Comparison of ENCODE assay signal across 1 cellular context in genomic region chr15:51093488-51093864, GRCh38.
TF ChIP-seq lines count a peak whose summit lies in the region.

No MANE protein-coding gene starts in this region.

TF ChIP-seq in GM23338, 12 proteins besides CTCF, POLR2A, EP300 and RAD21 (continued from another document):
- no peak for TF ChIP-seq ZNF462 (CRISPR knock-in tag; IDR thresholded peaks at IDR 0.05)
